ENCODE assay signal across 8 cellular contexts in genomic region chr17:49707246-49707607, GRCh38. TPM values are rescaled to one million over a fixed set of nuclear protein-coding genes. Genes with fewer than 3 reads are reported as not detected.
DNase-seq lines count a peak whose midpoint lies in the region; ATAC-seq and TF ChIP-seq lines count a peak whose summit lies in the region.

No MANE protein-coding gene starts in this region.

- H4K5ac ChIP-seq in mesendoderm (ENCODE audit: low read length) = no peak overlapping the region

- peak overlapping the region; percentile 84 for H3K4me3 ChIP-seq in DOHH2 (ENCODE audit: low read length)
- H3K4me3 ChIP-seq in OCI-LY1 (ENCODE audit: low read depth, low read length, poor library complexity, severe bottlenecking) = peak overlapping the region; percentile 96
- H3K4me3 ChIP-seq in breast epithelium = peak overlapping the region; percentile 78 to 97 (median 95)
- H3K4me3 ChIP-seq in mesendoderm (ENCODE audit: low read length) = peak overlapping the region; percentile 97
- peak overlapping the region; percentile 77 to 78 for H3K4me3 ChIP-seq in vagina

- H3K36me3 ChIP-seq in DOHH2 (ENCODE audit: control insufficient read depth, low read length) (peaks cover 36% of the 10 kb centered on the region), OCI-LY1 (ENCODE audit: insufficient read depth, low read length) (peaks cover 66% of the 10 kb centered on the region), breast epithelium (no peaks in the 10 kb centered on the region), mesendoderm (ENCODE audit: control insufficient read depth, insufficient read depth, low read length) (peaks cover 12% of the 10 kb centered on the region), vagina (peaks cover 0 to 40% of the 10 kb centered on the region in 2 donors)

- TF ChIP-seq POLR2A in breast epithelium (IDR thresholded peaks at IDR 0.05) (no peak), vagina (IDR thresholded peaks at IDR 0.05) (no peak)

- H2BK120ac ChIP-seq in mesendoderm (ENCODE audit: low read depth, low read length) = no peak overlapping the region

- no peak for ATAC-seq in HG03139 (IDR thresholded peaks at IDR 0.05; ENCODE audit: unreplicated experiment)

- H3K27me3 ChIP-seq in DOHH2 (ENCODE audit: control insufficient read depth, low read length) (no peaks in the 10 kb centered on the region), OCI-LY1 (ENCODE audit: insufficient read depth, low read length) (no peaks in the 10 kb centered on the region), breast epithelium (no peaks in the 10 kb centered on the region), mesendoderm (ENCODE audit: insufficient read depth, low read length, poor library complexity) (no peaks in the 10 kb centered on the region), vagina (no peaks in the 10 kb centered on the region)

- H3K9me3 ChIP-seq in DOHH2 (ENCODE audit: control insufficient read depth, insufficient read depth, low read length) (no peaks in the 10 kb centered on the region), OCI-LY1 (ENCODE audit: low read length) (no peaks in the 10 kb centered on the region), breast epithelium (no peaks in the 10 kb centered on the region), vagina (no peaks in the 10 kb centered on the region)

- H3K4me1 ChIP-seq in DOHH2 (ENCODE audit: control insufficient read depth, low read length) (peaks cover 15% of the 10 kb centered on the region), OCI-LY1 (ENCODE audit: insufficient read depth, low read length, severe bottlenecking) (peaks cover 19% of the 10 kb centered on the region), breast epithelium (peaks cover 0 to 10% of the 10 kb centered on the region in 2 donors), mesendoderm (ENCODE audit: control insufficient read depth, low read depth, low read length) (peaks cover 2% of the 10 kb centered on the region), vagina (peaks cover 36% of the 10 kb centered on the region)

- DNase-seq in breast epithelium (ENCODE audit: low spot score in 2 of 2) (no peak), mesendoderm (peak; percentile 34), vagina (ENCODE audit: extremely low spot score in 2 of 2) (no peak), NCI-H1417 (lab: John Stamatoyannopoulos, UW) (no peak), NCI-H2171 (lab: John Stamatoyannopoulos, UW) (no peak)

- peak overlapping the region; percentile 92 for H3K56ac ChIP-seq in mesendoderm (ENCODE audit: low read length)

- H3K9ac ChIP-seq in OCI-LY1 (ENCODE audit: low read length) (peak overlapping the region; percentile 88), mesendoderm (ENCODE audit: low read length) (peak overlapping the region; percentile 92)

- H3K4ac ChIP-seq in mesendoderm (ENCODE audit: low read depth, low read length) = no peak overlapping the region

- H4K8ac ChIP-seq in mesendoderm (ENCODE audit: low read depth, low read length) = peak overlapping the region; percentile 96

- H2AK5ac ChIP-seq in mesendoderm (ENCODE audit: low read length) = no peak overlapping the region

- no peaks in the 10 kb centered on the region for H3K9me2 ChIP-seq in DOHH2 (replicated peaks; ENCODE audit: control insufficient read depth, low read length)
- no peaks in the 10 kb centered on the region for H3K9me2 ChIP-seq in OCI-LY1 (ENCODE audit: low read depth, low read length)

- peaks cover 23% of the 10 kb centered on the region for H3K79me2 ChIP-seq in DOHH2 (ENCODE audit: control insufficient read depth, low read length)
- H3K79me2 ChIP-seq in OCI-LY1 (ENCODE audit: insufficient read depth, low read length) = peaks cover 6% of the 10 kb centered on the region; the same call in 1 of the 2 replicates
- H3K79me2 ChIP-seq in mesendoderm (ENCODE audit: control insufficient read depth, insufficient read depth, low read length) = peaks cover 9% of the 10 kb centered on the region

- no peak overlapping the region for H2AFZ ChIP-seq in OCI-LY1 (ENCODE audit: low read length)

- H4K20me1 ChIP-seq in DOHH2 (ENCODE audit: control insufficient read depth, insufficient read depth, low read depth, low read length) = no peaks in the 10 kb centered on the region
- H4K20me1 ChIP-seq in OCI-LY1 (ENCODE audit: insufficient read depth, low read length) = no peaks in the 10 kb centered on the region

- peaks cover 12% of the 10 kb centered on the region for H3K79me1 ChIP-seq in mesendoderm (ENCODE audit: low read length)

- no CpG with 5 or more reads among the region's 12 CpGs for WGBS in mesendoderm (ENCODE audit: extremely low coverage, insufficient coverage, low lambda C conversion rate)

- H3K27ac ChIP-seq in DOHH2 (ENCODE audit: low read depth, low read length) (peak overlapping the region; percentile 56; the same call in 1 of the 2 replicates), OCI-LY1 (ENCODE audit: low read depth, low read length, poor library complexity, severe bottlenecking) (peak overlapping the region; percentile 70), breast epithelium (peak overlapping the region; percentile 93 to 96), mesendoderm (ENCODE audit: low read depth, low read length) (peak overlapping the region; percentile 65), vagina (peak overlapping the region; percentile 93)

- intact Hi-C loops in breast epithelium (cut with DNase I; ENCODE audit: low total_unique reads) (loop anchor here (10.0 kb wide), 1 partner anchor 148 kb away; no protein-coding TSS in a partner anchor), vagina (cut with DNase I) (loop anchor here (5.0 to 10.0 kb wide), 2 partner anchors 70 to 148 kb away; no protein-coding TSS in a partner anchor)

- no peak overlapping the region for H2BK15ac ChIP-seq in mesendoderm (replicated peaks; ENCODE audit: low read depth)

- H3K23ac ChIP-seq in mesendoderm (ENCODE audit: low read length) = no peak overlapping the region

- no peak overlapping the region for H3K18ac ChIP-seq in mesendoderm (ENCODE audit: low read length)

- no peak overlapping the region for H2BK5ac ChIP-seq in mesendoderm (ENCODE audit: low read length)

- TF ChIP-seq CTCF in DOHH2 (IDR thresholded peaks at IDR 0.05; ENCODE audit: low read depth, low read length, poor library complexity, severe bottlenecking) = no peak
- peak; percentile 28; the same call in 1 of the 2 replicates for TF ChIP-seq CTCF in OCI-LY1 (IDR thresholded peaks at IDR 0.05; ENCODE audit: low read length)
- no peak for TF ChIP-seq CTCF in breast epithelium (IDR thresholded peaks at IDR 0.05)
- TF ChIP-seq CTCF in vagina (IDR thresholded peaks at IDR 0.05) = no peak

- H3K4me2 ChIP-seq in DOHH2 (ENCODE audit: low read length) (peak overlapping the region; percentile 91), OCI-LY1 (ENCODE audit: low read length) (peak overlapping the region; percentile 78), mesendoderm (ENCODE audit: low read length) (peak overlapping the region; percentile 98)

- H3F3A ChIP-seq in DOHH2 (ENCODE audit: control insufficient read depth, insufficient read depth) = no peaks in the 10 kb centered on the region
- H3F3A ChIP-seq in OCI-LY1 (ENCODE audit: insufficient read depth, low read length) = peaks cover 5% of the 10 kb centered on the region; the same call in 1 of the 2 replicates

RNA-seq across cellular contexts. Expression of gene SLC35B1, which starts 0.5 kb away (rescaled TPM):
- total RNA-seq in breast epithelium (10 to 100 TPM; 33.0 to 44.1 (median 35.7) TPM), vagina (42.0 TPM)
- 59.4 TPM for polyA plus RNA-seq in mesendoderm (2013, experiment 1 of 2)
- 58.0 TPM for polyA plus RNA-seq in mesendoderm (2013, experiment 2 of 2)

RNA-seq across cellular contexts. Expression of gene SPOP, which starts 29.3 kb away (rescaled TPM):
- total RNA-seq in breast epithelium (10 to 100 TPM; 48.3 to 73.8 (median 55.4) TPM), vagina (87.2 TPM)
- polyA plus RNA-seq in mesendoderm (2013, experiment 1 of 2) = 16.4 TPM
- 17.2 TPM for polyA plus RNA-seq in mesendoderm (2013, experiment 2 of 2)

RNA-seq across cellular contexts. Expression of gene FAM117A, which starts 56.7 kb away (rescaled TPM):
- 10 to 100 TPM in 1 of 3 donors, 1 to 10 TPM in 2; 8.0 to 11.6 (median 9.8) TPM for total RNA-seq in breast epithelium
- polyA plus RNA-seq in mesendoderm (2013, experiment 1 of 2) = 18.5 TPM
- polyA plus RNA-seq in mesendoderm (2013, experiment 2 of 2) = 19.6 TPM
- total RNA-seq in vagina = 15.7 TPM
